ENCODE assay signal across 15 cellular contexts in genomic region chr1:4395158-4395557, GRCh38.
"Had no signal": no experiment of that assay in that cellular context is flagged by ENCODE, and none has a peak within 500 bp of the region (broad histone marks: within the 10 kb centered on the region; RNA-seq: fewer than 3 reads in every experiment).

No MANE protein-coding gene starts in this region.

- H3K27ac Mint-ChIP-seq: activated naive CD8-positive, alpha-beta T cell; memory B cell; progenitor cell of endocrine pancreas; stimulated activated naive CD8-positive, alpha-beta T cell treated with anti-CD3 and anti-CD28 coated beads, Interleukin-15, Interleukin-2, amounts not matched to agents 100 ng/mL and 50 ng/mL, for 24 hours; T-helper 1 cell treated with Interleukin-12 subunit alpha and Interleukin-12 subunit beta and Interleukin-4 antibody, amounts not matched to agents 30 μg/mL and 1 μg/mL, for 36 hours had no signal

- H3K4me3 Mint-ChIP-seq: activated naive CD8-positive, alpha-beta T cell; memory B cell; naive B cell; stimulated activated naive CD8-positive, alpha-beta T cell treated with anti-CD3 and anti-CD28 coated beads, Interleukin-15, Interleukin-2, amounts not matched to agents 100 ng/mL and 50 ng/mL, for 24 hours; T-helper 1 cell treated with Interleukin-12 subunit alpha and Interleukin-12 subunit beta and Interleukin-4 antibody, amounts not matched to agents 30 μg/mL and 1 μg/mL, for 36 hours had no signal

- DNase-seq: activated CD4-positive, alpha-beta T cell treated with anti-CD3 and anti-CD28 coated beads, Interleukin-2, amount 50 U/mL, for 1 hour; activated CD8-positive, alpha-beta memory T cell treated with anti-CD3 and anti-CD28 coated beads, Interleukin-2, amount 50 U/mL, for 4 hours; activated effector memory CD4-positive, alpha-beta T cell treated with anti-CD3 and anti-CD28 coated beads, Interleukin-2, amount 50 U/mL, for 16 hours; activated T-cell treated with anti-CD3 and anti-CD28 coated beads, Interleukin-2, amount 50 U/mL, for 48 hours; erythroblast; naive B cell; right cardiac atrium; stimulated activated CD4-positive, alpha-beta T cell treated with anti-CD3 and anti-CD28 coated beads, Interleukin-2, amount 100 ng/mL, for 24 hours; trophoblast cell had no signal

- H3K27me3 Mint-ChIP-seq: stimulated activated naive CD8-positive, alpha-beta T cell treated with anti-CD3 and anti-CD28 coated beads, Interleukin-15, Interleukin-2, amounts not matched to agents 100 ng/mL and 50 ng/mL, for 24 hours had no signal

- ATAC-seq: activated CD4-positive, CD25-positive, alpha-beta regulatory T cell treated with anti-CD3 and anti-CD28 coated beads, Interleukin-2, amount 50 U/mL, for 24 hours; right cardiac atrium had no signal

- H3K36me3 Mint-ChIP-seq: activated naive CD8-positive, alpha-beta T cell; memory B cell had no signal

- H3K4me1 Mint-ChIP-seq: memory B cell, naive B cell had no signal
